ENCODE assay signal across 8 cellular contexts in genomic region chr10:132036153-132036886, GRCh38. TPM values are rescaled to one million over a fixed set of nuclear protein-coding genes. Genes with fewer than 3 reads are reported as not detected.
A peak's percentile ranks its signal among the peaks of the same experiment; 100 is the strongest.
DNase-seq lines count a peak whose midpoint lies in the region; ATAC-seq and TF ChIP-seq lines count a peak whose summit lies in the region.

No MANE protein-coding gene starts in this region.

- no peak overlapping the region for H3K4me3 Mint-ChIP-seq in CD8-positive, alpha-beta T cell

- 0 to 1% methylated on average over 11 to 32 of the region's 100 CpGs for WGBS in lower leg skin, 2 donors
- WGBS in thyroid gland, 2 donors, result 0 to 1% methylated on average over 19 to 21 of the region's 100 CpGs

- H3K4me3 ChIP-seq in colonic mucosa (peak overlapping the region; percentile 15), lower leg skin (ENCODE audit: low read depth, poor library complexity, severe bottlenecking) (peak overlapping the region; percentile 13), thyroid gland (replicated peaks in 1 of 3) (peak overlapping the region in 1 of 3 donors; percentile 27)
- no peak overlapping the region for H3K4me3 ChIP-seq in CD8-positive, alpha-beta T cell (ENCODE audit: low read depth, low read length)

- no peak overlapping the region for H3K27ac ChIP-seq in colonic mucosa
- no peak overlapping the region for H3K27ac ChIP-seq in thyroid gland
- no peak overlapping the region for H3K27ac ChIP-seq in CD8-positive, alpha-beta T cell (ENCODE audit: low read depth, low read length)

- H3K27me3 ChIP-seq in colonic mucosa, result peaks cover 22% of the 10 kb centered on the region
- H3K27me3 ChIP-seq in thyroid gland, result no peaks in the 10 kb centered on the region
- H3K27me3 ChIP-seq in CD8-positive, alpha-beta T cell (ENCODE audit: insufficient read depth, low read length), result peaks cover 3% of the 10 kb centered on the region

- intact Hi-C loops in colonic mucosa (cut with DNase I) (no loop called here), lower leg skin (cut with DNase I; ENCODE audit: low total_unique reads) (no loop called here), thyroid gland (cut with DNase I) (loop anchor here (10.0 kb wide), 1 partner anchor 108 kb away; no protein-coding TSS in a partner anchor)
- intact Hi-C loops in CD8-positive, alpha-beta T cell (cut with DNase I, micrococcal nuclease), result no loop called here

- POLR2A ChIA-PET in CD8-positive, alpha-beta T cell (lab: Charles Lee), result no interaction called here

- H3K9ac ChIP-seq in colonic mucosa (ENCODE audit: low read depth in 2 of 2, low read length in 2 of 2), result no peak overlapping the region

- no peak for TF ChIP-seq POLR2A in lower leg skin (IDR thresholded peaks at IDR 0.05)
- TF ChIP-seq POLR2A in thyroid gland (IDR thresholded peaks at IDR 0.05), result peak in 1 of 2 donors; percentile 8

- peaks cover 62% of the 10 kb centered on the region for H3K27me3 Mint-ChIP-seq in CD8-positive, alpha-beta T cell (ENCODE audit: low read depth)

- H3K27ac Mint-ChIP-seq in CD8-positive, alpha-beta T cell, result no peak overlapping the region

- H3K4me1 ChIP-seq in colonic mucosa (no peaks in the 10 kb centered on the region), thyroid gland (peaks cover 5 to 10% of the 10 kb centered on the region in 2 donors)
- H3K4me1 ChIP-seq in CD8-positive, alpha-beta T cell (ENCODE audit: insufficient read depth, low read length), result no peaks in the 10 kb centered on the region

- CTCF ChIA-PET in CD8-positive, alpha-beta T cell (lab: Charles Lee), result no interaction called here

- no peaks in the 10 kb centered on the region for H3K36me3 ChIP-seq in colonic mucosa
- no peaks in the 10 kb centered on the region for H3K36me3 ChIP-seq in thyroid gland
- H3K36me3 ChIP-seq in CD8-positive, alpha-beta T cell (ENCODE audit: insufficient read depth, low read length), result no peaks in the 10 kb centered on the region

- DNase-seq in NCI-H748 (lab: John Stamatoyannopoulos, UW; ENCODE audit: unreplicated experiment) (peak; percentile 55), NCI-H748 treated with DMSO at 0.1 percent for 48 hours (lab: John Stamatoyannopoulos, UW) (no peak), colonic mucosa (no peak), lower leg skin (ENCODE audit: low spot score in 2 of 2) (no peak), thyroid gland (peak; percentile 32 to 35)
- no peak for DNase-seq in stimulated activated CD8-positive, alpha-beta memory T cell treated with anti-CD3 and anti-CD28 coated beads, Interleukin-4, amount 100 ng/mL, for 48 hours
- no peak for DNase-seq in CD8-positive, alpha-beta T cell

- no peaks in the 10 kb centered on the region for H3K9me3 Mint-ChIP-seq in CD8-positive, alpha-beta T cell

- no peaks in the 10 kb centered on the region for H3K36me3 Mint-ChIP-seq in CD8-positive, alpha-beta T cell

- H3K9me3 ChIP-seq in colonic mucosa (no peaks in the 10 kb centered on the region), thyroid gland (no peaks in the 10 kb centered on the region)
- H3K9me3 ChIP-seq in CD8-positive, alpha-beta T cell (ENCODE audit: low read length), result no peaks in the 10 kb centered on the region

- TF ChIP-seq CTCF in colonic mucosa (IDR thresholded peaks at IDR 0.05), result no peak
- TF ChIP-seq CTCF in lower leg skin (IDR thresholded peaks at IDR 0.05), result no peak
- TF ChIP-seq CTCF in thyroid gland (IDR thresholded peaks at IDR 0.05), result no peak
- no peak for TF ChIP-seq CTCF in CD8-positive, alpha-beta T cell (IDR thresholded peaks at IDR 0.05)

- peaks cover 11% of the 10 kb centered on the region for H3K4me1 Mint-ChIP-seq in CD8-positive, alpha-beta T cell (ENCODE audit: low read depth)

- no peak for ATAC-seq in HG03442 (IDR thresholded peaks at IDR 0.05; ENCODE audit: unreplicated experiment)
- no peak for ATAC-seq in CD8-positive, alpha-beta T cell

RNA-seq across cellular contexts. Expression of gene JAKMIP3, which starts 29.4 kb away (rescaled TPM):
- total RNA-seq in colonic mucosa (under 1 TPM; 0.10 to 0.27 TPM), lower leg skin (1 to 10 TPM in 1 of 4 donors, under 1 TPM in 3; 0.32 to 1.1 (median 0.51) TPM), thyroid gland (1 to 10 TPM; 1.1 to 3.0 (median 1.6) TPM)
- total RNA-seq in CD8-positive, alpha-beta T cell, result under 1 TPM; 0.31 to 0.41 TPM

RNA-seq across cellular contexts. Expression of gene BNIP3, which starts 54.6 kb away (rescaled TPM):
- total RNA-seq in colonic mucosa (10 to 100 TPM in 1 of 2 donors, 1 to 10 TPM in 1; 6.9 to 51.7 TPM), lower leg skin (100 to 1,000 TPM in 3 of 4 donors, 10 to 100 TPM in 1; 78.4 to 241 (median 168) TPM), thyroid gland (100 to 1,000 TPM in 2 of 4 donors, 10 to 100 TPM in 2; 54.4 to 124 (median 90.2) TPM)
- total RNA-seq in CD8-positive, alpha-beta T cell, result 10 to 100 TPM; 19.2 to 21.3 TPM

Comparison
In these comparisons a context has a peak if more than half of its experiments do, and no peak if none do; other contexts are left out.
1. DNase-seq: peak in NCI-H748 (single experiment) and thyroid gland (2 of 2); none in NCI-H748 treated with DMSO at 0.1 percent for 48 hours (single experiment), colonic mucosa (single experiment), lower leg skin (0 of 2), stimulated activated CD8-positive, alpha-beta memory T cell treated with anti-CD3 and anti-CD28 coated beads, Interleukin-4, amount 100 ng/mL, for 48 hours (single experiment) and CD8-positive, alpha-beta T cell (0 of 7).